ENCODE assay signal across 18 cellular contexts in the genomic region with DNA sequence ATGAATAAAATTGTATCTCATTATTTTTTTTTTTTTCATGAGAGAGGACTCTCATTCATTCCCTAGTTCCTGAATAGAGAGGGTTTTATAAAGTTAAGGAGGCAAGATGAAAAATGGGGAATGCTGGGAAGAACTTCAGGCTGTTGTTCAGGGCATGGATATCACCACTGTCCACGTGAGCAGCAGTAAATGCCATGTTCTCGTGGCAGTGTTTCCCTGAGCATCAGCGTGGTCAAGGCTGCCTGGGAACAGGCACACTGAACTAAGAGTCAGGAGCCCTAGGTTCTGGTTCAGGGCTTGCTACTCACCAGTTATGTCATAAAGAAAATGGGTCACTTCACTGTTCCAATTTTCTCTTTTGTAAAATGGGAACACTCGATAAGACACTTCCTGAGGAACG.
DNase-seq lines count a peak whose midpoint lies in the region; ATAC-seq, FAIRE-seq and TF ChIP-seq lines count a peak whose summit lies in the region.
"Had no signal": no experiment of that assay in that cellular context is flagged by ENCODE, and none has a peak within 500 bp of the region (broad histone marks: within the 10 kb centered on the region; RNA-seq: fewer than 3 reads in every experiment).

No MANE protein-coding gene starts in this region.

- no peak for DNase-seq in activated naive CD8-positive, alpha-beta T cell treated with anti-CD3 and anti-CD28 coated beads, Interleukin-2, amount 50 U/mL, for 24 hours
- DNase-seq in T-helper 17 cell = no peak
- DNase-seq in H1 (ENCODE audit: low read depth in 1 of 2, low spot score in 2 of 2) = no peak
- DNase-seq in NCI-H510A (lab: John Stamatoyannopoulos, UW) = no peak
- no peak for DNase-seq in activated CD4-positive, alpha-beta T cell treated with anti-CD3 and anti-CD28 coated beads, Interleukin-2, amount 10 ng/mL, durations not matched to agents 7 days and 5 days
- DNase-seq in Right ventricle myocardium inferior (ENCODE audit: missing footprints) = no peak
- DNase-seq in esophagus squamous epithelium (lab: John Stamatoyannopoulos, UW) = no peak
- DNase-seq: AML-193; Calu3; CD4-positive, alpha-beta T cell; DMS79 treated with DMSO at 0.1 percent for 48 hours; GOT3 had no signal

- POLR2A ChIA-PET in H1 (lab: Charles Lee; ENCODE audit: partially characterized antibody) = no interaction called here
- POLR2A ChIA-PET in activated CD4-positive, alpha-beta T cell treated with anti-CD3 and anti-CD28 coated beads, Interleukin-2, amount 10 ng/mL, durations not matched to agents 7 days and 5 days (lab: Charles Lee) = no interaction called here

- no peak overlapping the region for H4K91ac ChIP-seq in H1 (replicated peaks; ENCODE audit: insufficient read length, low read length)

- H3K27me3 ChIP-seq in H1 (replicated peaks in 1 of 4; ENCODE audit: control insufficient read depth in 3 of 4, extremely low read depth in 1 of 4, insufficient read depth in 3 of 4, low read length in 3 of 4) (no peaks in the 10 kb centered on the region), esophagus squamous epithelium (no peaks in the 10 kb centered on the region)

- no peak overlapping the region for H3K4me2 ChIP-seq in H1 (ENCODE audit: insufficient read depth in 1 of 2, low read depth in 2 of 2, low read length in 2 of 2)
- H3K4me2 ChIP-seq: A549 had no signal

- peaks cover 4% of the 10 kb centered on the region for H3K36me3 Mint-ChIP-seq in activated naive CD8-positive, alpha-beta T cell
- H3K36me3 Mint-ChIP-seq in activated naive CD8-positive, alpha-beta T cell treated with anti-CD3 and anti-CD28 coated beads, Interleukin-2, amount 50 U/mL, for 24 hours (ENCODE audit: low read depth) = peaks cover 7% of the 10 kb centered on the region
- H3K36me3 Mint-ChIP-seq in T-helper 17 cell (ENCODE audit: low read depth) = peaks cover under 1% of the 10 kb centered on the region
- H3K36me3 Mint-ChIP-seq in activated CD4-positive, alpha-beta T cell treated with anti-CD3 and anti-CD28 coated beads, Interleukin-2, amount 10 ng/mL, durations not matched to agents 7 days and 5 days (ENCODE audit: low read depth) = peaks cover 3% of the 10 kb centered on the region

- no peaks in the 10 kb centered on the region for H3K79me1 ChIP-seq in H1 (ENCODE audit: low read depth, low read length)

- no peak for TF ChIP-seq RAD21 in H1 (IDR thresholded peaks at IDR 0.05 in 1 of 2, conservative IDR thresholded peaks at IDR 0.05 in 1 of 2; ENCODE audit: low read depth in 2 of 2, low read length in 2 of 2)

- H3K27ac ChIP-seq in H1 (ENCODE audit: low read depth, low read length) (no peak overlapping the region), esophagus squamous epithelium (no peak overlapping the region)
- H3K27ac ChIP-seq: 22Rv1, A549, C4-2B had no signal

- no peaks in the 10 kb centered on the region for H3K23me2 ChIP-seq in H1 (ENCODE audit: low read depth, low read length)

- no peak for TF ChIP-seq POLR2A in H1 (IDR thresholded peaks at IDR 0.05; ENCODE audit: control extremely low read depth in 1 of 2, low read depth in 2 of 2, low read length in 2 of 2)
- TF ChIP-seq POLR2A in esophagus squamous epithelium (IDR thresholded peaks at IDR 0.05) = no peak

- H4K20me1 ChIP-seq in H1 (replicated peaks in 1 of 2; ENCODE audit: control insufficient read depth in 1 of 2, insufficient read depth in 2 of 2, low read length in 2 of 2) = no peaks in the 10 kb centered on the region

- WGBS in H1 (ENCODE audit: extremely low coverage in 1 of 2, insufficient coverage in 1 of 2, insufficient read length in 1 of 2, insufficient replicate concordance in 2 of 2, low coverage in 1 of 2, low lambda C conversion rate in 2 of 2, missing lambda C conversion rate in 1 of 2), 2 experiments = 96% methylated on average over 5 of the region's 5 CpGs; no CpG with 5 or more reads in 1 of the 2 experiments
- 88 to 91% methylated on average over 5 of the region's 5 CpGs for WGBS in esophagus squamous epithelium, 2 donors

- H3K4ac ChIP-seq in H1 (replicated peaks; ENCODE audit: insufficient read length, low read depth, low read length) = peak overlapping the region; percentile 29

- no peak for FAIRE-seq in H1 (lab: Jason Lieb, UNC)
- FAIRE-seq: A549, HTR-8/SVneo had no signal

- no peak for ATAC-seq in activated naive CD8-positive, alpha-beta T cell treated with anti-CD3 and anti-CD28 coated beads, Interleukin-2, amount 50 U/mL, for 24 hours
- ATAC-seq in T-helper 17 cell (no peak), Right ventricle myocardium inferior (no peak)
- ATAC-seq: A549 had no signal

- H3K36me3 ChIP-seq in H1 (ENCODE audit: control insufficient read depth in 2 of 4, insufficient read depth in 4 of 4, low read length in 3 of 4) (no peaks in the 10 kb centered on the region), esophagus squamous epithelium (no peaks in the 10 kb centered on the region)
- H3K36me3 ChIP-seq: HAP-1 had no signal

- no peaks in the 10 kb centered on the region for H3K9me3 ChIP-seq in T-helper 17 cell (ENCODE audit: control insufficient read depth, low read length, poor library complexity, severe bottlenecking)
- no peaks in the 10 kb centered on the region for H3K9me3 ChIP-seq in H1 (ENCODE audit: insufficient read depth in 2 of 2, low read depth in 1 of 2, low read length in 1 of 2)
- no peaks in the 10 kb centered on the region for H3K9me3 ChIP-seq in esophagus squamous epithelium
- H3K9me3 ChIP-seq: A549, HAP-1 had no signal

- H2AK5ac ChIP-seq in H1 (ENCODE audit: low read depth, low read length) = no peak overlapping the region

- no peak for TF ChIP-seq CTCF in H1 (IDR thresholded peaks at IDR 0.05; ENCODE audit: control extremely low read depth in 1 of 3, insufficient read depth in 1 of 3, low read depth in 1 of 3, low read length in 3 of 3)
- TF ChIP-seq CTCF in esophagus squamous epithelium (IDR thresholded peaks at IDR 0.05) = no peak

- H3K4me3 ChIP-seq in H1 (ENCODE audit: extremely low read depth in 1 of 4, insufficient read depth in 2 of 4, low read depth in 3 of 4, low read length in 4 of 4) (no peak overlapping the region), esophagus squamous epithelium (no peak overlapping the region)
- H3K4me3 ChIP-seq: A549, HAP-1 had no signal

- no peak overlapping the region for H2AFZ ChIP-seq in H1 (ENCODE audit: low read length)

- no peak overlapping the region for H3K18ac ChIP-seq in H1 (ENCODE audit: extremely low read depth, low read length)

- H2BK15ac ChIP-seq in H1 (ENCODE audit: low read length) = no peak overlapping the region

- H2BK120ac ChIP-seq in H1 (replicated peaks; ENCODE audit: low read depth, low read length) = no peak overlapping the region

- H3K9me3 Mint-ChIP-seq in activated naive CD8-positive, alpha-beta T cell (ENCODE audit: low read depth) = no peaks in the 10 kb centered on the region
- peaks cover under 1% of the 10 kb centered on the region for H3K9me3 Mint-ChIP-seq in activated naive CD8-positive, alpha-beta T cell treated with anti-CD3 and anti-CD28 coated beads, Interleukin-2, amount 50 U/mL, for 24 hours
- H3K9me3 Mint-ChIP-seq in activated CD4-positive, alpha-beta T cell treated with anti-CD3 and anti-CD28 coated beads, Interleukin-2, amount 10 ng/mL, durations not matched to agents 7 days and 5 days = no peaks in the 10 kb centered on the region
- H3K9me3 Mint-ChIP-seq: CD4-positive, alpha-beta T cell had no signal

- H3K79me2 ChIP-seq in H1 (ENCODE audit: control insufficient read depth in 1 of 2, insufficient read depth in 2 of 2, low read length in 2 of 2) = no peaks in the 10 kb centered on the region

- no peak overlapping the region for H2BK5ac ChIP-seq in H1 (ENCODE audit: low read depth, low read length)

- peak overlapping the region; percentile 7 for H3K27ac Mint-ChIP-seq in activated naive CD8-positive, alpha-beta T cell
- H3K27ac Mint-ChIP-seq in activated naive CD8-positive, alpha-beta T cell treated with anti-CD3 and anti-CD28 coated beads, Interleukin-2, amount 50 U/mL, for 24 hours = no peak overlapping the region
- peak overlapping the region; percentile 54 for H3K27ac Mint-ChIP-seq in T-helper 17 cell
- H3K27ac Mint-ChIP-seq in activated CD4-positive, alpha-beta T cell treated with anti-CD3 and anti-CD28 coated beads, Interleukin-2, amount 10 ng/mL, durations not matched to agents 7 days and 5 days = no peak overlapping the region
- H3K27ac Mint-ChIP-seq: CD4-positive, alpha-beta T cell had no signal

- H2BK12ac ChIP-seq in H1 (ENCODE audit: low read depth, low read length) = no peak overlapping the region

- intact Hi-C loops in Right ventricle myocardium inferior (cut with DNase I) = no loop called here
- intact Hi-C loops in esophagus squamous epithelium (cut with DNase I) = no loop called here

- H3K4me3 Mint-ChIP-seq in activated naive CD8-positive, alpha-beta T cell = no peak overlapping the region
- no peak overlapping the region for H3K4me3 Mint-ChIP-seq in activated naive CD8-positive, alpha-beta T cell treated with anti-CD3 and anti-CD28 coated beads, Interleukin-2, amount 50 U/mL, for 24 hours
- no peak overlapping the region for H3K4me3 Mint-ChIP-seq in T-helper 17 cell
- no peak overlapping the region for H3K4me3 Mint-ChIP-seq in activated CD4-positive, alpha-beta T cell treated with anti-CD3 and anti-CD28 coated beads, Interleukin-2, amount 10 ng/mL, durations not matched to agents 7 days and 5 days
- H3K4me3 Mint-ChIP-seq: CD4-positive, alpha-beta T cell had no signal

- no peak for TF ChIP-seq EP300 in H1 (IDR thresholded peaks at IDR 0.05; ENCODE audit: borderline replicate concordance in 1 of 2, low read depth in 2 of 2, low read length in 2 of 2)

- H3K9ac ChIP-seq in H1 (replicated peaks in 1 of 4; ENCODE audit: extremely low read depth in 1 of 4, low read depth in 3 of 4, low read length in 3 of 4) = no peak overlapping the region

- no peak overlapping the region for H2BK20ac ChIP-seq in H1 (ENCODE audit: low read length)

- H3K14ac ChIP-seq in H1 (ENCODE audit: insufficient read length) = no peak overlapping the region

- H3K4me1 Mint-ChIP-seq in activated naive CD8-positive, alpha-beta T cell (ENCODE audit: low read depth) = peaks cover 24% of the 10 kb centered on the region
- peaks cover 21% of the 10 kb centered on the region for H3K4me1 Mint-ChIP-seq in activated naive CD8-positive, alpha-beta T cell treated with anti-CD3 and anti-CD28 coated beads, Interleukin-2, amount 50 U/mL, for 24 hours
- H3K4me1 Mint-ChIP-seq in T-helper 17 cell = peaks cover 21% of the 10 kb centered on the region
- H3K4me1 Mint-ChIP-seq in activated CD4-positive, alpha-beta T cell treated with anti-CD3 and anti-CD28 coated beads, Interleukin-2, amount 10 ng/mL, durations not matched to agents 7 days and 5 days = peaks cover 21% of the 10 kb centered on the region

- H4K8ac ChIP-seq in H1 (ENCODE audit: extremely low read depth, insufficient read depth, low read length) = no peak overlapping the region

- no peak overlapping the region for H4K5ac ChIP-seq in H1 (ENCODE audit: insufficient read length, low read depth, low read length)

- no peaks in the 10 kb centered on the region for H3K27me3 Mint-ChIP-seq in activated naive CD8-positive, alpha-beta T cell
- H3K27me3 Mint-ChIP-seq in activated naive CD8-positive, alpha-beta T cell treated with anti-CD3 and anti-CD28 coated beads, Interleukin-2, amount 50 U/mL, for 24 hours = no peaks in the 10 kb centered on the region
- H3K27me3 Mint-ChIP-seq in T-helper 17 cell = no peaks in the 10 kb centered on the region
- no peaks in the 10 kb centered on the region for H3K27me3 Mint-ChIP-seq in activated CD4-positive, alpha-beta T cell treated with anti-CD3 and anti-CD28 coated beads, Interleukin-2, amount 10 ng/mL, durations not matched to agents 7 days and 5 days
- H3K27me3 Mint-ChIP-seq: CD4-positive, alpha-beta T cell had no signal

- CTCF ChIA-PET in H1 (lab: Charles Lee; ENCODE audit: partially characterized antibody) = interaction anchor here (1.0 kb wide), 1 partner anchor 1824 kb away, joined by 3 read pairs; no protein-coding TSS in a partner anchor
- CTCF ChIA-PET in activated CD4-positive, alpha-beta T cell treated with anti-CD3 and anti-CD28 coated beads, Interleukin-2, amount 10 ng/mL, durations not matched to agents 7 days and 5 days (lab: Charles Lee) = interaction anchor here (0.6 to 1.6 kb wide), 3 partner anchors 14 to 544 kb away, joined by 3 to 5 read pairs (median 3); no protein-coding TSS in a partner anchor

- H3K4me1 ChIP-seq in H1 (replicated peaks in 1 of 4; ENCODE audit: control insufficient read depth in 3 of 4, insufficient read depth in 4 of 4, low read length in 3 of 4) (no peaks in the 10 kb centered on the region), esophagus squamous epithelium (peaks cover 0 to 18% (median 0%) of the 10 kb centered on the region in 3 donors)
- H3K4me1 ChIP-seq: A549, HAP-1 had no signal

- no peak overlapping the region for H3K23ac ChIP-seq in H1 (ENCODE audit: insufficient read length)

- no peak overlapping the region for H3K56ac ChIP-seq in H1 (replicated peaks; ENCODE audit: insufficient read length, low read depth, low read length)

Comparison
In these comparisons a context has a peak if more than half of its experiments do, and no peak if none do; other contexts are left out.
1. H3K27ac Mint-ChIP-seq: peak in activated naive CD8-positive, alpha-beta T cell (single experiment) and T-helper 17 cell (single experiment); none in activated naive CD8-positive, alpha-beta T cell treated with anti-CD3 and anti-CD28 coated beads, Interleukin-2, amount 50 U/mL, for 24 hours (single experiment) and activated CD4-positive, alpha-beta T cell treated with anti-CD3 and anti-CD28 coated beads, Interleukin-2, amount 10 ng/mL, durations not matched to agents 7 days and 5 days (single experiment).